1 cellular context compared by ENCODE assay signal in genomic region chr16:53085539-53086450, GRCh38.
TF ChIP-seq lines count a peak whose summit lies in the region.

No MANE protein-coding gene starts in this region.

TF ChIP-seq in GM12878, 131 proteins besides CTCF, POLR2A, EP300 and RAD21:
- TF ChIP-seq STAT1 (conservative IDR thresholded peaks at IDR 0.05) (no peak), RB1 (IDR thresholded peaks at IDR 0.05; ENCODE audit: borderline replicate concordance) (no peak), CREB1 (IDR thresholded peaks at IDR 0.05; ENCODE audit: low read depth) (no peak), LARP7 (IDR thresholded peaks at IDR 0.05) (no peak), PKNOX1 (IDR thresholded peaks at IDR 0.05) (no peak), ZNF217 (IDR thresholded peaks at IDR 0.05) (no peak), ESRRA (IDR thresholded peaks at IDR 0.05; ENCODE audit: low read length) (no peak), POLR2AphosphoS2 (IDR thresholded peaks at IDR 0.05; ENCODE audit: low read depth, low read length) (no peak), MEF2B (IDR thresholded peaks at IDR 0.05; ENCODE audit: partially characterized antibody, poor library complexity, severe bottlenecking) (no peak), MLLT1 (IDR thresholded peaks at IDR 0.05) (no peak)
